1 cellular context compared by ENCODE assay signal in the genomic region with DNA sequence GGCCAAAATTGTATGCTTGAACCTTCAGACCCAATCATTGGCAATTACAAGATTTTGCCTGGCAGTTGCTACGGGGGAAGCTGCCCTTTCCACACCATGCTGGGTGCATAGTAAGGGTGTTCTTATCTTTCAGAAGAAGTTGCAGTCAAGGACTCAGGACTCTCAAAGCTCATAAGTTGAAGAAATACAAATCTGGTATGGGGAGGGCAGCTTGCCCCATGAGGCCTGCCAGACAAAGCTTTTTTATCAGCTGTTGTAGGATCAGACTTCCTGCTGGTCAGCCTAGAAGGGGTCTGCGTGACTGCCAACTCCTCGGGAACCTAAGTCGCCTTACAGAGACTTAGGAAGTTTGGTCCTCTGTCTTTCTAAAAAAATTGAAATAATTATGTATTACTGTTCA.
TF ChIP-seq lines count a peak whose summit lies in the region.

No MANE protein-coding gene starts in this region.

TF ChIP-seq in GM23338, 12 proteins besides CTCF, POLR2A, EP300 and RAD21:
- TF ChIP-seq, protein P1, sequence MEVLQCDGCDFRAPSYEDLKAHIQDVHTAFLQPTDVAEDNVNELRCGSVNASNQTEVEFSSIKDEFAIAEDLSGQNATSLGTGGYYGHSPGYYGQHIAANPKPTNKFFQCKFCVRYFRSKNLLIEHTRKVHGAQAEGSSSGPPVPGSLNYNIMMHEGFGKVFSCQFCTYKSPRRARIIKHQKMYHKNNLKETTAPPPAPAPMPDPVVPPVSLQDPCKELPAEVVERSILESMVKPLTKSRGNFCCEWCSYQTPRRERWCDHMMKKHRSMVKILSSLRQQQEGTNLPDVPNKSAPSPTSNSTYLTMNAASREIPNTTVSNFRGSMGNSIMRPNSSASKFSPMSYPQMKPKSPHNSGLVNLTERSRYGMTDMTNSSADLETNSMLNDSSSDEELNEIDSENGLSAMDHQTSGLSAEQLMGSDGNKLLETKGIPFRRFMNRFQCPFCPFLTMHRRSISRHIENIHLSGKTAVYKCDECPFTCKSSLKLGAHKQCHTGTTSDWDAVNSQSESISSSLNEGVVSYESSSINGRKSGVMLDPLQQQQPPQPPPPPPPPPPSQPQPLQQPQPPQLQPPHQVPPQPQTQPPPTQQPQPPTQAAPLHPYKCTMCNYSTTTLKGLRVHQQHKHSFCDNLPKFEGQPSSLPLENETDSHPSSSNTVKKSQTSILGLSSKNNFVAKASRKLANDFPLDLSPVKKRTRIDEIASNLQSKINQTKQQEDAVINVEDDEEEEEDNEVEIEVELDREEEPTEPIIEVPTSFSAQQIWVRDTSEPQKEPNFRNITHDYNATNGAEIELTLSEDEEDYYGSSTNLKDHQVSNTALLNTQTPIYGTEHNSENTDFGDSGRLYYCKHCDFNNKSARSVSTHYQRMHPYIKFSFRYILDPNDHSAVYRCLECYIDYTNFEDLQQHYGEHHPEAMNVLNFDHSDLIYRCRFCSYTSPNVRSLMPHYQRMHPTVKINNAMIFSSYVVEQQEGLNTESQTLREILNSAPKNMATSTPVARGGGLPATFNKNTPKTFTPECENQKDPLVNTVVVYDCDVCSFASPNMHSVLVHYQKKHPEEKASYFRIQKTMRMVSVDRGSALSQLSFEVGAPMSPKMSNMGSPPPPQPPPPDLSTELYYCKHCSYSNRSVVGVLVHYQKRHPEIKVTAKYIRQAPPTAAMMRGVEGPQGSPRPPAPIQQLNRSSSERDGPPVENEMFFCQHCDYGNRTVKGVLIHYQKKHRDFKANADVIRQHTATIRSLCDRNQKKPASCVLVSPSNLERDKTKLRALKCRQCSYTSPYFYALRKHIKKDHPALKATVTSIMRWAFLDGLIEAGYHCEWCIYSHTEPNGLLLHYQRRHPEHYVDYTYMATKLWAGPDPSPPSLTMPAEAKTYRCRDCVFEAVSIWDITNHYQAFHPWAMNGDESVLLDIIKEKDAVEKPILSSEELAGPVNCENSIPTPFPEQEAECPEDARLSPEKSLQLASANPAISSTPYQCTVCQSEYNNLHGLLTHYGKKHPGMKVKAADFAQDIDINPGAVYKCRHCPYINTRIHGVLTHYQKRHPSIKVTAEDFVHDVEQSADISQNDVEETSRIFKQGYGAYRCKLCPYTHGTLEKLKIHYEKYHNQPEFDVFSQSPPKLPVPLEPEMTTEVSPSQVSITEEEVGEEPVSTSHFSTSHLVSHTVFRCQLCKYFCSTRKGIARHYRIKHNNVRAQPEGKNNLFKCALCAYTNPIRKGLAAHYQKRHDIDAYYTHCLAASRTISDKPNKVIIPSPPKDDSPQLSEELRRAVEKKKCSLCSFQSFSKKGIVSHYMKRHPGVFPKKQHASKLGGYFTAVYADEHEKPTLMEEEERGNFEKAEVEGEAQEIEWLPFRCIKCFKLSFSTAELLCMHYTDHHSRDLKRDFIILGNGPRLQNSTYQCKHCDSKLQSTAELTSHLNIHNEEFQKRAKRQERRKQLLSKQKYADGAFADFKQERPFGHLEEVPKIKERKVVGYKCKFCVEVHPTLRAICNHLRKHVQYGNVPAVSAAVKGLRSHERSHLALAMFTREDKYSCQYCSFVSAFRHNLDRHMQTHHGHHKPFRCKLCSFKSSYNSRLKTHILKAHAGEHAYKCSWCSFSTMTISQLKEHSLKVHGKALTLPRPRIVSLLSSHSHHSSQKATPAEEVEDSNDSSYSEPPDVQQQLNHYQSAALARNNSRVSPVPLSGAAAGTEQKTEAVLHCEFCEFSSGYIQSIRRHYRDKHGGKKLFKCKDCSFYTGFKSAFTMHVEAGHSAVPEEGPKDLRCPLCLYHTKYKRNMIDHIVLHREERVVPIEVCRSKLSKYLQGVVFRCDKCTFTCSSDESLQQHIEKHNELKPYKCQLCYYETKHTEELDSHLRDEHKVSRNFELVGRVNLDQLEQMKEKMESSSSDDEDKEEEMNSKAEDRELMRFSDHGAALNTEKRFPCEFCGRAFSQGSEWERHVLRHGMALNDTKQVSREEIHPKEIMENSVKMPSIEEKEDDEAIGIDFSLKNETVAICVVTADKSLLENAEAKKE (CRISPR knock-in tag; IDR thresholded peaks at IDR 0.05) = no peak
- TF ChIP-seq NANOG (IDR thresholded peaks at IDR 0.05; ENCODE audit: borderline replicate concordance) (no peak), JUNB (IDR thresholded peaks at IDR 0.05; ENCODE audit: unreplicated experiment) (no peak)
- TF ChIP-seq, protein P2, sequence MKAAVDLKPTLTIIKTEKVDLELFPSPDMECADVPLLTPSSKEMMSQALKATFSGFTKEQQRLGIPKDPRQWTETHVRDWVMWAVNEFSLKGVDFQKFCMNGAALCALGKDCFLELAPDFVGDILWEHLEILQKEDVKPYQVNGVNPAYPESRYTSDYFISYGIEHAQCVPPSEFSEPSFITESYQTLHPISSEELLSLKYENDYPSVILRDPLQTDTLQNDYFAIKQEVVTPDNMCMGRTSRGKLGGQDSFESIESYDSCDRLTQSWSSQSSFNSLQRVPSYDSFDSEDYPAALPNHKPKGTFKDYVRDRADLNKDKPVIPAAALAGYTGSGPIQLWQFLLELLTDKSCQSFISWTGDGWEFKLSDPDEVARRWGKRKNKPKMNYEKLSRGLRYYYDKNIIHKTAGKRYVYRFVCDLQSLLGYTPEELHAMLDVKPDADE (IDR thresholded peaks at IDR 0.05) = no peak
